In genomic region chr2:149606251-149606811, GRCh38 we compare ENCODE assay signal across 1 cellular context.
A peak's percentile ranks its signal among the peaks of the same experiment; 100 is the strongest.
TF ChIP-seq lines count a peak whose summit lies in the region.

No MANE protein-coding gene starts in this region.

TF ChIP-seq in SK-N-SH, 30 proteins besides CTCF, POLR2A, EP300 and RAD21 (continued from another document):
- 0 out of 2 replicates have a peak, but pooled peaks have one; percentile 5 for TF ChIP-seq JUND (IDR thresholded peaks at IDR 0.05)
- TF ChIP-seq, protein P1, sequence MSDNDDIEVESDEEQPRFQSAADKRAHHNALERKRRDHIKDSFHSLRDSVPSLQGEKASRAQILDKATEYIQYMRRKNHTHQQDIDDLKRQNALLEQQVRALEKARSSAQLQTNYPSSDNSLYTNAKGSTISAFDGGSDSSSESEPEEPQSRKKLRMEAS (IDR thresholded peaks at IDR 0.05; ENCODE audit: low read depth): no peak
- TF ChIP-seq CHD2 (IDR thresholded peaks at IDR 0.05; ENCODE audit: low read length, partially characterized antibody): no peak
- no peak for TF ChIP-seq RCOR1 (IDR thresholded peaks at IDR 0.05; ENCODE audit: low read length)
- TF ChIP-seq SIN3A (IDR thresholded peaks at IDR 0.05; ENCODE audit: borderline replicate concordance, low read depth, low read length): no peak
- TF ChIP-seq NFIC (IDR thresholded peaks at IDR 0.05; ENCODE audit: borderline replicate concordance): no peak
- TF ChIP-seq, protein P2, sequence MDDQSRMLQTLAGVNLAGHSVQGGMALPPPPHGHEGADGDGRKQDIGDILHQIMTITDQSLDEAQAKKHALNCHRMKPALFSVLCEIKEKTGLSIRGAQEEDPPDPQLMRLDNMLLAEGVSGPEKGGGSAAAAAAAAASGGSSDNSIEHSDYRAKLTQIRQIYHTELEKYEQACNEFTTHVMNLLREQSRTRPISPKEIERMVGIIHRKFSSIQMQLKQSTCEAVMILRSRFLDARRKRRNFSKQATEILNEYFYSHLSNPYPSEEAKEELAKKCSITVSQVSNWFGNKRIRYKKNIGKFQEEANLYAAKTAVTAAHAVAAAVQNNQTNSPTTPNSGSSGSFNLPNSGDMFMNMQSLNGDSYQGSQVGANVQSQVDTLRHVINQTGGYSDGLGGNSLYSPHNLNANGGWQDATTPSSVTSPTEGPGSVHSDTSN (IDR thresholded peaks at IDR 0.05): peak; percentile 26; the same call in 1 of the 2 replicates
- TF ChIP-seq, protein P3, sequence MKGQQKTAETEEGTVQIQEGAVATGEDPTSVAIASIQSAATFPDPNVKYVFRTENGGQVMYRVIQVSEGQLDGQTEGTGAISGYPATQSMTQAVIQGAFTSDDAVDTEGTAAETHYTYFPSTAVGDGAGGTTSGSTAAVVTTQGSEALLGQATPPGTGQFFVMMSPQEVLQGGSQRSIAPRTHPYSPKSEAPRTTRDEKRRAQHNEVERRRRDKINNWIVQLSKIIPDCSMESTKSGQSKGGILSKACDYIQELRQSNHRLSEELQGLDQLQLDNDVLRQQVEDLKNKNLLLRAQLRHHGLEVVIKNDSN (IDR thresholded peaks at IDR 0.05; ENCODE audit: borderline replicate concordance, low read depth): no peak
- no peak for TF ChIP-seq RFX5 (IDR thresholded peaks at IDR 0.05; ENCODE audit: low read length)
